8 cellular contexts compared by ENCODE assay signal in the genomic region with DNA sequence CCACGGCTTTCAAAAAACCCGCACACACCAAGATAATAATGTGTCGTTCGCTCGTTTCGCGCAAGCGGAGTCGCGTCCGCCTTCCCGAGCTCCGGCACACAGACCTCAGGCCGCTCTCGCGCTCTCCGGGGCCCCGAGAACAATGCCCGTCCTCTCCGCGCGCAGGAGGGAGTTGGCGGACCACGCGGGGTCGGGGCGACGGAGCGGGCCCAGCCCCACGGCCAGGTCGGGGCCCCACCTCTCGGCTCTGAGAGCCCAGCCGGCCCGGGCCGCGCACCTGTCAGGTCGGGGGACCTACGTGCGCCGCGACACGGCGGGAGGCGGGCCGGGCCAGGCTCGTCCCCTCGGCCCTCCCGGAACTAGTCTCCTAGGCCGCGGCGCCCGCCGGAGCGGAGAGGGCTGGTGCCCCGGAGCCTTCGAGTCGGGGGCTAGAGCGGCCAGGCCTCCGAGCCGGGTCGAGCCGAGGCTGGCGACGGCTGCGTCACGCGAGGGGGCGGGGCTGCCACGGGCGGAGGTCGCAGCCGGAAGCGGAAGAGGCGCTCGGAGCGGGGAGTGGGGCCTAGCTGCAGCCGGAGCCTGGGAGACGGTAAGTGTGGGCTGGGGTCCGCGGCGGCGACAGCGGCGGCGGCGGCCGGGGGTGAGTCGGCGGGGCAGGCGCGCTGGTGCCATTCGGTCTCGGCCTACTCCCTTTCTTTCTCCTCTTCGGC. TPM values are rescaled to one million over a fixed set of nuclear protein-coding genes. Genes with fewer than 3 reads are reported as not detected.
DNase-seq lines count a peak whose midpoint lies in the region; ATAC-seq and TF ChIP-seq lines count a peak whose summit lies in the region.

A gene (plus strand): TSS at position 524 of the 707 bp plus-strand sequence. CDS start 3,361 bp downstream, outside the sequence.

- peak; percentile 76 for TF ChIP-seq POLR2A in GM19193 (IDR thresholded peaks at IDR 0.05; ENCODE audit: extremely low read depth, insufficient read depth, insufficient read length)

- peaks cover 24% of the 10 kb centered on the region for H3K4me1 Mint-ChIP-seq in chondrocyte (ENCODE audit: low read depth)

- TF ChIP-seq CTCF in chondrocyte (IDR thresholded peaks at IDR 0.05), result no peak

- peak; percentile 82 to 83 for DNase-seq in AML-193 (lab: John Stamatoyannopoulos, UW)
- DNase-seq in NCI-H510A treated with DMSO at 0.1 percent for 48 hours (lab: John Stamatoyannopoulos, UW), result peak; percentile 86
- DNase-seq in activated CD4-positive, alpha-beta T cell treated with anti-CD3 and anti-CD28 coated beads for 24 hours (ENCODE audit: low read depth in 2 of 2), result peak; percentile 93 to 96
- no peak for DNase-seq in chondrocyte (ENCODE audit: low spot score)
- DNase-seq in kidney glomerular epithelial cell (lab: John Stamatoyannopoulos, UW), result peak; percentile 85
- DNase-seq in stimulated activated CD4-positive, alpha-beta T cell treated with anti-CD3 and anti-CD28 coated beads, Interleukin-1b, Interleukin-23, amount 100 ng/mL, for 1 hour (ENCODE audit: low read depth in 2 of 2), result peak; percentile 90 to 96

- peak; percentile 83 for ATAC-seq in HG03432 (IDR thresholded peaks at IDR 0.05; ENCODE audit: unreplicated experiment)

- H3K27me3 Mint-ChIP-seq in chondrocyte (ENCODE audit: low read depth), result no peaks in the 10 kb centered on the region

- H3K4me3 Mint-ChIP-seq in chondrocyte (ENCODE audit: unreplicated experiment), result peak within 1 kb of the TSS; percentile 92

- H3K9me3 Mint-ChIP-seq in chondrocyte (ENCODE audit: low read depth), result no peaks in the 10 kb centered on the region

- peaks cover 3% of the 10 kb centered on the region for H3K36me3 Mint-ChIP-seq in chondrocyte (ENCODE audit: low read depth)

- H3K27ac Mint-ChIP-seq in chondrocyte (ENCODE audit: unreplicated experiment), result peak within 1 kb of the TSS; percentile 90

RNA-seq across cellular contexts. Expression of the gene that starts here (rescaled TPM):
- 43.0 to 48.6 TPM (median 44.5 TPM) in 3 replicates for total RNA-seq in chondrocyte
